14 cellular contexts compared by ENCODE assay signal in the genomic region with DNA sequence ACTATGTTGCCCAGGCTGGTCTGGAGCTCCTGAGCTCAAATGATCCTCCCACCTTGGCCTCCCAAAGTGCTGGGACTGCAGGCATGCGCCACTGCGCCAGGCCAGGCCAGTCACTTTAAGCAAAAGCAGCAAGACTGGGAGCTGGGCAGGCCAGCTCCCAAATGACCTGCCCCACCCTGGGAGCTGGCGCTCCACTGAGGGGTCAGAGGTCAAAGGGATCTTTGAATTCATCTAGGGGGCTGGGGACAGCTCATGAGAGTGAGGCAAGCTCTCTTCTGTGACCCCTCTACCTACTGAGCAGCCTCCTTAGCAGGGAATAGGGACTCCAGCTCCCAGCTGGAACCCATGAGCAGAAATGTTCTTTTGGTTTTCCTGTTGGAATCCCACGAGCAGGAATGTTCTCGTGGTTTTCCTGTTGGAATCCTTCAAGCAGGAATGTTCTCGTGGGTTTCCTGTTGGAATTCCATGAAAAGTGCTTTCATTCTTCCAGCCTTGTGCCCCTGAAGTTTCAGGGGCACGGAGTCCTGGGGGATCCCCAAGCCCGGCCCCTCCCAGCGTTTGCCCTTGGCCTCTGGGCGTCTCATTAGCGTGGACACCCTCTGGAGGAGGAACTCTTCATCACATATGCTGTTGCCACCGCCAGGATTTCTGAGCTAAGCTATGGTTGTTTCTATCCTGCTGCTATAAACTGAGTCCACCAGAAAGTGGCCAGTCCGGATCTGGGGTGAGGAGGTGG.
DNase-seq lines count a peak whose midpoint lies in the region; ATAC-seq, FAIRE-seq and TF ChIP-seq lines count a peak whose summit lies in the region.
"Had no signal": no experiment of that assay in that cellular context is flagged by ENCODE, and none has a peak within 500 bp of the region (broad histone marks: within the 10 kb centered on the region; RNA-seq: fewer than 3 reads in every experiment).

No MANE protein-coding gene starts in this region.

- H3K9ac ChIP-seq in astrocyte (ENCODE audit: low read length) (no peak overlapping the region), keratinocyte (ENCODE audit: control insufficient read depth, extremely low read depth, insufficient read depth, low read length) (peak overlapping the region; percentile 10), skeletal muscle satellite cell (ENCODE audit: low read depth, low read length) (peak overlapping the region; percentile 45)

- DNase-seq in ELR (ENCODE audit: low read depth) (peak; percentile 37), astrocyte (ENCODE audit: low read depth) (peak; percentile 55), keratinocyte (ENCODE audit: low read depth, low spot score) (no peak), mucosa of gallbladder (ENCODE audit: low spot score) (no peak)
- DNase-seq in naive thymus-derived CD4-positive, alpha-beta T cell, result no peak
- DNase-seq in stimulated activated CD4-positive, alpha-beta T cell treated with anti-CD3 and anti-CD28 coated beads, Interleukin-15, amount 100 ng/mL, for 24 hours, result no peak
- no peak for DNase-seq in effector CD4-positive, alpha-beta T cell
- DNase-seq: Caco-2; caudate nucleus; glutamatergic neuron; naive thymus-derived CD8-positive, alpha-beta T cell; NCI-H1694 had no signal

- intact Hi-C loops in naive thymus-derived CD4-positive, alpha-beta T cell (cut with micrococcal nuclease), result no loop called here

- ATAC-seq in naive thymus-derived CD4-positive, alpha-beta T cell, result no peak
- ATAC-seq: naive thymus-derived CD8-positive, alpha-beta T cell had no signal

- no peaks in the 10 kb centered on the region for H3K9me1 ChIP-seq in keratinocyte (ENCODE audit: control insufficient read depth, extremely low read depth, insufficient read depth, low read length)

- TF ChIP-seq CTCF in astrocyte (IDR thresholded peaks at IDR 0.05; ENCODE audit: insufficient read depth, low read depth, low read length) (no peak), keratinocyte (optimal IDR thresholded peaks at IDR 0.05 in 1 of 3, IDR thresholded peaks at IDR 0.05 in 1 of 3, conservative IDR thresholded peaks at IDR 0.05 in 1 of 3; ENCODE audit: extremely low read depth in 1 of 3, insufficient read depth in 2 of 3, low read length in 3 of 3) (no peak)

- FAIRE-seq in astrocyte (lab: Jason Lieb, UNC), result no peak
- peak; percentile 44 for FAIRE-seq in keratinocyte (lab: Jason Lieb, UNC)
- FAIRE-seq: GM12892 had no signal

- H3K79me2 ChIP-seq in astrocyte (ENCODE audit: insufficient read depth, low read length), result no peaks in the 10 kb centered on the region
- no peaks in the 10 kb centered on the region for H3K79me2 ChIP-seq in keratinocyte (ENCODE audit: control insufficient read depth, insufficient read depth, low read length)

- H3K4me3 ChIP-seq in astrocyte (ENCODE audit: insufficient read depth, low read depth, low read length), result no peak overlapping the region
- H3K4me3 ChIP-seq in keratinocyte (ENCODE audit: control insufficient read depth in 2 of 3, extremely low read depth in 1 of 3, insufficient read depth in 2 of 3, low read depth in 1 of 3, low read length in 3 of 3), result no peak overlapping the region
- H3K4me3 ChIP-seq in skeletal muscle satellite cell (ENCODE audit: low read length), result no peak overlapping the region
- no peak overlapping the region for H3K4me3 ChIP-seq in naive thymus-derived CD4-positive, alpha-beta T cell (ENCODE audit: low read length)

- H3K27ac ChIP-seq in astrocyte (ENCODE audit: low read depth, low read length) (no peak overlapping the region), keratinocyte (ENCODE audit: control insufficient read depth, insufficient read depth, low read length) (no peak overlapping the region)
- no peak overlapping the region for H3K27ac ChIP-seq in naive thymus-derived CD4-positive, alpha-beta T cell (ENCODE audit: low read depth, low read length)

- H4K20me1 ChIP-seq in astrocyte (ENCODE audit: insufficient read depth, low read length) (no peaks in the 10 kb centered on the region), keratinocyte (ENCODE audit: control insufficient read depth, extremely low read depth, insufficient read depth, low read length) (no peaks in the 10 kb centered on the region)

- H3K4me2 ChIP-seq in astrocyte (ENCODE audit: low read length) (peak overlapping the region; percentile 34), keratinocyte (ENCODE audit: control insufficient read depth, extremely low read depth, insufficient read depth, low read depth, low read length) (peak overlapping the region; percentile 53), skeletal muscle satellite cell (ENCODE audit: low read length) (peak overlapping the region; percentile 0)

- H3K27me3 ChIP-seq in astrocyte (ENCODE audit: insufficient read depth, low read length), result no peaks in the 10 kb centered on the region
- H3K27me3 ChIP-seq in keratinocyte (ENCODE audit: control insufficient read depth, extremely low read depth, insufficient read depth, low read length), result no peaks in the 10 kb centered on the region
- no peaks in the 10 kb centered on the region for H3K27me3 ChIP-seq in skeletal muscle satellite cell (ENCODE audit: control insufficient read depth, insufficient read depth, low read length)
- H3K27me3 ChIP-seq in naive thymus-derived CD4-positive, alpha-beta T cell (ENCODE audit: control insufficient read depth in 2 of 2, insufficient read depth in 2 of 2, low read length in 2 of 2), result no peaks in the 10 kb centered on the region

- H3K4me1 ChIP-seq in astrocyte (ENCODE audit: insufficient read depth, low read length), result peaks cover 24% of the 10 kb centered on the region
- H3K4me1 ChIP-seq in keratinocyte (ENCODE audit: control insufficient read depth, extremely low read depth, insufficient read depth, low read length), result peaks cover 45% of the 10 kb centered on the region
- H3K4me1 ChIP-seq in skeletal muscle satellite cell (ENCODE audit: control insufficient read depth, insufficient read depth, low read length), result peaks cover 52% of the 10 kb centered on the region
- H3K4me1 ChIP-seq in naive thymus-derived CD4-positive, alpha-beta T cell (ENCODE audit: control insufficient read depth in 2 of 2, insufficient read depth in 2 of 2, low read length in 2 of 2), result no peaks in the 10 kb centered on the region

- H3K9me3 Mint-ChIP-seq in astrocyte (ENCODE audit: unreplicated experiment), result peaks cover 3% of the 10 kb centered on the region
- peaks cover 0 to 3% (median 0%) of the 10 kb centered on the region in 11 donors for H3K9me3 Mint-ChIP-seq in naive thymus-derived CD4-positive, alpha-beta T cell
- H3K9me3 Mint-ChIP-seq: naive thymus-derived CD8-positive, alpha-beta T cell had no signal

- CTCF ChIA-PET in naive thymus-derived CD4-positive, alpha-beta T cell (lab: Charles Lee), result interaction anchor here (0.6 to 0.9 kb wide), 2 partner anchors 274 to 586 kb away, joined by 4 read pairs; no protein-coding TSS in a partner anchor

- H3K27me3 Mint-ChIP-seq in astrocyte (ENCODE audit: low read depth, unreplicated experiment), result peaks cover 13% of the 10 kb centered on the region
- H3K27me3 Mint-ChIP-seq in naive thymus-derived CD4-positive, alpha-beta T cell, result peaks cover 0 to 2% (median 0%) of the 10 kb centered on the region in 5 donors
- H3K27me3 Mint-ChIP-seq: naive thymus-derived CD8-positive, alpha-beta T cell had no signal

- H3K9me3 ChIP-seq in astrocyte (ENCODE audit: insufficient read depth, low read depth, low read length) (no peaks in the 10 kb centered on the region), keratinocyte (ENCODE audit: control insufficient read depth, low read depth, low read length) (no peaks in the 10 kb centered on the region), skeletal muscle satellite cell (replicated peaks; ENCODE audit: low read length) (no peaks in the 10 kb centered on the region)
- H3K9me3 ChIP-seq in naive thymus-derived CD4-positive, alpha-beta T cell (ENCODE audit: control insufficient read depth in 2 of 3, low read length in 3 of 3), result no peaks in the 10 kb centered on the region
- H3K9me3 ChIP-seq: Caco-2 had no signal

- H3K27ac Mint-ChIP-seq in astrocyte (ENCODE audit: unreplicated experiment), result peak overlapping the region; percentile 82
- no peak overlapping the region for H3K27ac Mint-ChIP-seq in naive thymus-derived CD4-positive, alpha-beta T cell
- H3K27ac Mint-ChIP-seq: naive thymus-derived CD8-positive, alpha-beta T cell had no signal

- peaks cover 5% of the 10 kb centered on the region for H3K36me3 Mint-ChIP-seq in astrocyte (ENCODE audit: low read depth, unreplicated experiment)
- no peaks in the 10 kb centered on the region for H3K36me3 Mint-ChIP-seq in naive thymus-derived CD4-positive, alpha-beta T cell
- H3K36me3 Mint-ChIP-seq: naive thymus-derived CD8-positive, alpha-beta T cell had no signal

- dilution Hi-C loops in keratinocyte (cut with MboI; ENCODE audit: extremely low pct_ligation_motif_present, low sequenced_read_pairs), result no loop called here

- peaks cover 24% of the 10 kb centered on the region for H3K4me1 Mint-ChIP-seq in astrocyte (ENCODE audit: low read depth, unreplicated experiment)
- H3K4me1 Mint-ChIP-seq in naive thymus-derived CD4-positive, alpha-beta T cell, result peaks cover 0 to 4% (median 0%) of the 10 kb centered on the region in 7 donors

- no peaks in the 10 kb centered on the region for H3K36me3 ChIP-seq in astrocyte (ENCODE audit: insufficient read depth, low read length)
- H3K36me3 ChIP-seq in keratinocyte (ENCODE audit: control insufficient read depth in 2 of 2, extremely low read depth in 1 of 2, insufficient read depth in 2 of 2, low read length in 2 of 2), result no peaks in the 10 kb centered on the region
- H3K36me3 ChIP-seq in skeletal muscle satellite cell (ENCODE audit: insufficient read depth, low read length), result no peaks in the 10 kb centered on the region
- no peaks in the 10 kb centered on the region for H3K36me3 ChIP-seq in naive thymus-derived CD4-positive, alpha-beta T cell (ENCODE audit: control insufficient read depth in 2 of 3, insufficient read depth in 3 of 3, low read length in 3 of 3)

- POLR2A ChIA-PET in naive thymus-derived CD4-positive, alpha-beta T cell (lab: Charles Lee), result interaction anchor here (0.5 kb wide), 1 partner anchor 223 kb away, joined by 3 read pairs; no protein-coding TSS in a partner anchor

- H3K4me3 Mint-ChIP-seq in astrocyte (ENCODE audit: unreplicated experiment), result peak overlapping the region; percentile 34
- no peak overlapping the region for H3K4me3 Mint-ChIP-seq in naive thymus-derived CD4-positive, alpha-beta T cell
- H3K4me3 Mint-ChIP-seq: naive thymus-derived CD8-positive, alpha-beta T cell had no signal

- H2AFZ ChIP-seq in astrocyte (ENCODE audit: low read depth, low read length) (no peak overlapping the region), keratinocyte (ENCODE audit: control insufficient read depth, low read length) (no peak overlapping the region)

Comparison
In these comparisons a context has a peak if more than half of its experiments do, and no peak if none do; other contexts are left out.
1. DNase-seq: peak in ELR (single experiment) and astrocyte (single experiment); none in keratinocyte (single experiment), naive thymus-derived CD4-positive, alpha-beta T cell (0 of 9), stimulated activated CD4-positive, alpha-beta T cell treated with anti-CD3 and anti-CD28 coated beads, Interleukin-15, amount 100 ng/mL, for 24 hours (single experiment), mucosa of gallbladder (single experiment) and effector CD4-positive, alpha-beta T cell (single experiment).
2. H3K4me2 ChIP-seq: peak in every context shown above with its lines; median percentile 53 in keratinocyte; 34 in astrocyte; 0 in skeletal muscle satellite cell.